ENCODE assay signal across 8 cellular contexts in the genomic region with DNA sequence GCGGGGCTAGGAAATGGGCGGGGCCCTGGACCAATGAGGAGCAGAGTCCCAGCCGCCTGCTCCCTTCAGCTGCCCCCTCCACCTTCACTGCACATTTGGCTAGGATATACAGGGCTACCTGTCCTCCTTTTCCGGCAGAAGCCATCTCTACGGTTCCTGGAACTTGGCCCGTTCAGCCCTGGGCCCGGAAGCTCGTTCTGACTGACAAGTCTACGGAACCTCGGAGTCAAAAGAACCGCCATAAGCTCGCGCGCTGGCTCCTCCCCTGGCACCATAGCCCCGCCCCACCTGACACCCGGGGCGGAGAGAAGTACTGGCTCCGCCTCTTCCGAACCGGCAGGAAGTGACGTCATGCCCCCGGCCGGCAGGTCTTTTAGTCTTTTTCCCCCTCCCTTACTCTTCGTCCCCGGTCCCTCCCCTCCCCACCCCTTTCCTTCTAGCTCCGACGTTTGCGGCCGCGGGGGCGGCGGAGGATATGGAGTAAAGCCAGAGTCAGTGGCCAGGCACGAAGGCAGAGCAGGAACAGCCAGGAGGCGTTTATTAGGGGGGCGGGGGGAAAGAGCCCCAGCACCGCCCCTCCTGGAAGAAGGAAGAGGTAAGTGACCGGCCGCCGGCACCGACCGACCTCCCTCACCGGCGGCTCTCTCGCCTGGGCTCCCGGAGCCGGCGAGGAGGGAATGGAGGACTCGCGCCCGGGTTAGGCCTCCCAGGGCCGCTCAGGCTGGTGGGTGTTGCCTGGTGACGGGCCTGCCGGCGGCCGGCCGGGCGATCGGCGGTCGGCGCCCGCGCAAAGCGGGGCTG. TPM values are rescaled to one million over a fixed set of nuclear protein-coding genes. Genes with fewer than 3 reads are reported as not detected.
A peak's percentile ranks its signal among the peaks of the same experiment; 100 is the strongest.
DNase-seq lines count a peak whose midpoint lies in the region; ATAC-seq and TF ChIP-seq lines count a peak whose summit lies in the region.

A gene (minus strand): TSS at position 278 of the 801 bp plus-strand sequence. CDS start 3 bp downstream, at position 275.
A gene with protein sequence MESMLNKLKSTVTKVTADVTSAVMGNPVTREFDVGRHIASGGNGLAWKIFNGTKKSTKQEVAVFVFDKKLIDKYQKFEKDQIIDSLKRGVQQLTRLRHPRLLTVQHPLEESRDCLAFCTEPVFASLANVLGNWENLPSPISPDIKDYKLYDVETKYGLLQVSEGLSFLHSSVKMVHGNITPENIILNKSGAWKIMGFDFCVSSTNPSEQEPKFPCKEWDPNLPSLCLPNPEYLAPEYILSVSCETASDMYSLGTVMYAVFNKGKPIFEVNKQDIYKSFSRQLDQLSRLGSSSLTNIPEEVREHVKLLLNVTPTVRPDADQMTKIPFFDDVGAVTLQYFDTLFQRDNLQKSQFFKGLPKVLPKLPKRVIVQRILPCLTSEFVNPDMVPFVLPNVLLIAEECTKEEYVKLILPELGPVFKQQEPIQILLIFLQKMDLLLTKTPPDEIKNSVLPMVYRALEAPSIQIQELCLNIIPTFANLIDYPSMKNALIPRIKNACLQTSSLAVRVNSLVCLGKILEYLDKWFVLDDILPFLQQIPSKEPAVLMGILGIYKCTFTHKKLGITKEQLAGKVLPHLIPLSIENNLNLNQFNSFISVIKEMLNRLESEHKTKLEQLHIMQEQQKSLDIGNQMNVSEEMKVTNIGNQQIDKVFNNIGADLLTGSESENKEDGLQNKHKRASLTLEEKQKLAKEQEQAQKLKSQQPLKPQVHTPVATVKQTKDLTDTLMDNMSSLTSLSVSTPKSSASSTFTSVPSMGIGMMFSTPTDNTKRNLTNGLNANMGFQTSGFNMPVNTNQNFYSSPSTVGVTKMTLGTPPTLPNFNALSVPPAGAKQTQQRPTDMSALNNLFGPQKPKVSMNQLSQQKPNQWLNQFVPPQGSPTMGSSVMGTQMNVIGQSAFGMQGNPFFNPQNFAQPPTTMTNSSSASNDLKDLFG (plus strand): TSS at position 376 of the 801 bp plus-strand sequence. CDS start 15,794 bp downstream, outside the sequence.

- CTCF ChIA-PET in Panc1 (lab: Charles Lee), result interaction anchor here (0.6 kb wide), 1 partner anchor 62 kb away, joined by 10 read pairs; no protein-coding TSS in a partner anchor

- TF ChIP-seq CTCF in KMS-11 (conservative IDR thresholded peaks at IDR 0.05; ENCODE audit: low read depth, low read length), result no peak
- TF ChIP-seq CTCF in Panc1 (IDR thresholded peaks at IDR 0.05), result no peak
- TF ChIP-seq CTCF in esophagus muscularis mucosa (IDR thresholded peaks at IDR 0.05), result no peak

- no TSS peak for BruUV-seq in Panc1 (replicated peaks; lab: Mats Ljungman, UMichigan)

- H3K27me3 ChIP-seq in KMS-11 (ENCODE audit: insufficient read depth, low read depth) (no peaks in the 10 kb centered on the region), Panc1 (ENCODE audit: control insufficient read depth, insufficient read depth, low read length) (no peaks in the 10 kb centered on the region), esophagus muscularis mucosa (no peaks in the 10 kb centered on the region), muscle layer of duodenum (ENCODE audit: low read depth, low read length) (no peaks in the 10 kb centered on the region)

- POLR2A ChIA-PET in Panc1 (lab: Charles Lee), result interaction anchor here (0.7 to 1.1 kb wide), 5 partner anchors 9 to 308 kb away, joined by 4 to 19 read pairs (median 10); no protein-coding TSS in a partner anchor

- H2AFZ ChIP-seq in KMS-11 (ENCODE audit: low read depth), result peak within 1 kb of the TSS; percentile 89

- H3K4me3 ChIP-seq in KMS-11 (IDR thresholded peaks at IDR 0.05; ENCODE audit: insufficient read depth, low read depth, low read length), result peak within 1 kb of the TSS; percentile 50
- H3K4me3 ChIP-seq in Panc1 (ENCODE audit: low read depth in 2 of 2, low read length in 2 of 2), result peak within 1 kb of the TSS; percentile 60 to 91
- H3K4me3 ChIP-seq in esophagus muscularis mucosa, result peak within 1 kb of the TSS; percentile 87 to 99 (median 95)
- H3K4me3 ChIP-seq in muscle layer of duodenum (ENCODE audit: low read depth in 1 of 2, low read length in 2 of 2), result peak within 1 kb of the TSS; percentile 84 to 85

- H4K20me1 ChIP-seq in KMS-11 (ENCODE audit: insufficient read depth), result no peaks in the 10 kb centered on the region

- H3K36me3 ChIP-seq in KMS-11 (ENCODE audit: insufficient read depth) (no peaks in the 10 kb centered on the region), Panc1 (ENCODE audit: control insufficient read depth, insufficient read depth, low read length) (peaks cover 2% of the 10 kb centered on the region; the same call in 1 of the 2 replicates), esophagus muscularis mucosa (no peaks in the 10 kb centered on the region), muscle layer of duodenum (ENCODE audit: control insufficient read depth in 1 of 2, insufficient read depth in 2 of 2, low read length in 2 of 2) (no peaks in the 10 kb centered on the region)

- no peak for TF ChIP-seq EP300 in esophagus muscularis mucosa (IDR thresholded peaks at IDR 0.05)

- under 1% methylated on average over 40 of the region's 64 CpGs for WGBS in esophagus muscularis mucosa

- H3K27ac ChIP-seq in KMS-11, result peak within 1 kb of the TSS; percentile 78
- peak within 1 kb of the TSS; percentile 76 for H3K27ac ChIP-seq in Panc1 (ENCODE audit: low read length)
- H3K27ac ChIP-seq in esophagus muscularis mucosa (replicated peaks in 1 of 4), result peak within 1 kb of the TSS; percentile 98 to 99 (median 98)
- peak within 1 kb of the TSS; percentile 91 for H3K27ac ChIP-seq in muscle layer of duodenum (ENCODE audit: low read length)

- peaks cover 46% of the 10 kb centered on the region; the same call in 1 of the 2 replicates for H3K79me2 ChIP-seq in KMS-11 (ENCODE audit: insufficient read depth, low read depth)

- TF ChIP-seq POLR2A in esophagus muscularis mucosa (IDR thresholded peaks at IDR 0.05; ENCODE audit: low read depth), result peak; percentile 4

- peak; percentile 93 for DNase-seq in DMS79 treated with DMSO at 0.1 percent for 48 hours (lab: John Stamatoyannopoulos, UW)
- peak; percentile 78 for DNase-seq in Panc1 (ENCODE audit: low read depth, low spot score)
- peak; percentile 87 for DNase-seq in activated T-helper 1 cell treated with Interleukin-2 at 50 U/mL for 16 hours (ENCODE audit: low read depth)
- DNase-seq in esophagus muscularis mucosa (ENCODE audit: extremely low spot score), result peak; percentile 99
- DNase-seq in stimulated activated CD8-positive, alpha-beta memory T cell treated with anti-CD3 and anti-CD28 coated beads, Interleukin-7, amount 100 ng/mL, for 24 hours (ENCODE audit: low read depth), result peak; percentile 96

- ATAC-seq in GM21786 (IDR thresholded peaks at IDR 0.05; ENCODE audit: unreplicated experiment) (peak; percentile 89), Panc1 (peak; percentile 95)

- intact Hi-C loops in Panc1 (cut with micrococcal nuclease; ENCODE audit: unreplicated experiment), result no loop called here
- intact Hi-C loops in esophagus muscularis mucosa (cut with DNase I), result no loop called here

- no peaks in the 10 kb centered on the region for H3K9me3 ChIP-seq in Panc1 (ENCODE audit: control insufficient read depth, insufficient read depth, low read depth, low read length)
- no peaks in the 10 kb centered on the region for H3K9me3 ChIP-seq in esophagus muscularis mucosa
- no peaks in the 10 kb centered on the region for H3K9me3 ChIP-seq in muscle layer of duodenum (ENCODE audit: control insufficient read depth in 1 of 2, low read length in 2 of 2)

- in situ Hi-C loops in Panc1 (cut with HindIII; ENCODE audit: low pct_unique_long_range_greater_than_20kb, low sequenced_read_pairs), result no loop called here

- peak within 1 kb of the TSS; percentile 85 for H3K9ac ChIP-seq in KMS-11

- H3K4me2 ChIP-seq in KMS-11, result peak within 1 kb of the TSS; percentile 98

- H3K4me1 ChIP-seq in KMS-11 (ENCODE audit: low read depth, poor library complexity, severe bottlenecking) (peaks cover 22% of the 10 kb centered on the region), Panc1 (ENCODE audit: control insufficient read depth, insufficient read depth, low read length) (peaks cover 8% of the 10 kb centered on the region; the same call in 1 of the 2 replicates), esophagus muscularis mucosa (peaks cover 20 to 49% (median 43%) of the 10 kb centered on the region in 4 donors), muscle layer of duodenum (ENCODE audit: control insufficient read depth in 1 of 2, insufficient read depth in 2 of 2, low read length in 2 of 2) (peaks cover 0 to 37% of the 10 kb centered on the region in 2 donors)

RNA-seq across cellular contexts. Expression of the first gene that starts in this region (rescaled TPM):
- total RNA-seq in Panc1 (2021; ENCODE audit: unreplicated experiment), result 2.6 TPM
- polyA plus RNA-seq in Panc1 (2012; ENCODE audit: insufficient read length), result 1.4 TPM
- under 1 TPM in 2 of 4 donors, not detected in 2; 0.34 to 0.50 TPM for total RNA-seq in esophagus muscularis mucosa

RNA-seq across cellular contexts. Expression of the second gene that starts in this region (rescaled TPM):
- total RNA-seq in Panc1 (2021; ENCODE audit: unreplicated experiment) (45.3 TPM), esophagus muscularis mucosa (10 to 100 TPM; 46.3 to 55.6 (median 51.4) TPM)
- 14.5 TPM for polyA plus RNA-seq in Panc1 (2012; ENCODE audit: insufficient read length)

Comparison
In these comparisons a context has a peak if more than half of its experiments do, and no peak if none do; other contexts are left out.
1. Peak in every context shown above with its lines: DNase-seq, ATAC-seq, H3K4me3 ChIP-seq and H3K27ac ChIP-seq.